ENCODE assay signal across 24 cellular contexts in genomic region chr3:155230382-155230781, GRCh38.
DNase-seq lines count a peak whose midpoint lies in the region; FAIRE-seq lines count a peak whose summit lies in the region.
"Had no signal": no experiment of that assay in that cellular context is flagged by ENCODE, and none has a peak within 500 bp of the region (broad histone marks: within the 10 kb centered on the region; RNA-seq: fewer than 3 reads in every experiment).

No MANE protein-coding gene starts in this region.

- H3K79me1 ChIP-seq in neuronal stem cell (ENCODE audit: low read depth, low read length) = no peaks in the 10 kb centered on the region

- no peak overlapping the region for H4K91ac ChIP-seq in neuronal stem cell (ENCODE audit: low read depth, low read length, poor library complexity)

- H4K8ac ChIP-seq in neuronal stem cell (ENCODE audit: low read depth, low read length) = no peak overlapping the region

- H3K4me1 ChIP-seq in BLaER1 (peaks cover 72% of the 10 kb centered on the region), neuronal stem cell (ENCODE audit: control insufficient read depth in 2 of 2, insufficient read depth in 1 of 2, low read depth in 1 of 2, low read length in 2 of 2) (no peaks in the 10 kb centered on the region)

- DNase-seq in M059J (ENCODE audit: low read depth) (peak; percentile 8), epidermal melanocyte (ENCODE audit: insufficient read length, low spot score) (peak; percentile 22), renal cortical epithelial cell (ENCODE audit: low read depth) (peak; percentile 74), RCC 7860 (ENCODE audit: low spot score) (no peak), neuronal stem cell (ENCODE audit: low spot score) (no peak)
- DNase-seq in activated T-cell treated with anti-CD3 and anti-CD28 coated beads, Interleukin-2, amount 50 U/mL, for 48 hours = no peak
- DNase-seq: activated CD4-positive, alpha-beta T cell treated with anti-CD3 and anti-CD28 coated beads, Interleukin-2, amount 50 U/mL, for 1 hour; activated CD8-positive, alpha-beta memory T cell treated with anti-CD3 and anti-CD28 coated beads, Interleukin-2, amount 50 U/mL, for 4 hours; activated naive CD8-positive, alpha-beta T cell treated with anti-CD3 and anti-CD28 coated beads, Interleukin-2, amount 10 ng/mL, durations not matched to agents 7 days and 5 days; AML-193; dorsolateral prefrontal cortex; EL; erythroblast; heart left ventricle; left ventricle myocardium inferior; MM.1S; NCI-H1436; NCI-H82; nephron progenitor cell; sigmoid colon had no signal

- H3K27me3 ChIP-seq in BLaER1 = no peaks in the 10 kb centered on the region
- no peaks in the 10 kb centered on the region for H3K27me3 ChIP-seq in neuronal stem cell (ENCODE audit: control insufficient read depth in 3 of 3, insufficient read depth in 3 of 3, low read depth in 1 of 3, low read length in 3 of 3)
- H3K27me3 ChIP-seq: heart left ventricle, sigmoid colon, SJSA1 had no signal

- peaks cover 18% of the 10 kb centered on the region for H3K9me3 ChIP-seq in BLaER1
- no peaks in the 10 kb centered on the region for H3K9me3 ChIP-seq in neuronal stem cell (replicated peaks in 1 of 2; ENCODE audit: control insufficient read depth in 2 of 2, insufficient read depth in 1 of 2, low read depth in 1 of 2, low read length in 2 of 2)
- H3K9me3 ChIP-seq: left ventricle myocardium inferior, sigmoid colon, SJSA1, thoracic aorta had no signal

- no peak overlapping the region for H2BK120ac ChIP-seq in neuronal stem cell (ENCODE audit: low read depth, low read length)

- H3K4me2 ChIP-seq in BLaER1 = peak overlapping the region; percentile 48
- H3K4me2 ChIP-seq in neuronal stem cell (ENCODE audit: insufficient read depth, low read length, poor library complexity, severe bottlenecking) = no peak overlapping the region

- no peak overlapping the region for H2BK5ac ChIP-seq in neuronal stem cell (ENCODE audit: low read length)

- H3K9ac ChIP-seq in BLaER1 (no peak overlapping the region), neuronal stem cell (ENCODE audit: low read depth, low read length, poor library complexity) (no peak overlapping the region)

- no peak overlapping the region for H3K23ac ChIP-seq in neuronal stem cell (ENCODE audit: low read depth, low read length, poor library complexity)

- H4K20me1 ChIP-seq in BLaER1 = no peaks in the 10 kb centered on the region

- no peak overlapping the region for H3K18ac ChIP-seq in neuronal stem cell (ENCODE audit: low read length)

- H2BK12ac ChIP-seq in neuronal stem cell (ENCODE audit: low read length) = no peak overlapping the region

- no peak overlapping the region for H2AK5ac ChIP-seq in neuronal stem cell (ENCODE audit: low read depth, low read length)

- no peak for FAIRE-seq in RCC 7860 (lab: Jason Lieb, UNC)

- no peak overlapping the region for H3K4ac ChIP-seq in neuronal stem cell (ENCODE audit: low read length)

- no peak overlapping the region for H3K14ac ChIP-seq in neuronal stem cell (ENCODE audit: low read length)

- H3K36me3 ChIP-seq in BLaER1 (no peaks in the 10 kb centered on the region), neuronal stem cell (replicated peaks in 1 of 2; ENCODE audit: control insufficient read depth in 2 of 2, insufficient read depth in 2 of 2, low read length in 2 of 2) (no peaks in the 10 kb centered on the region)
- H3K36me3 ChIP-seq: heart left ventricle, left ventricle myocardium inferior, sigmoid colon, SJSA1, thoracic aorta had no signal

- H3K27ac ChIP-seq in BLaER1 = peak overlapping the region; percentile 14; the same call in 1 of the 2 replicates
- H3K27ac ChIP-seq in neuronal stem cell (replicated peaks; ENCODE audit: low read length) = no peak overlapping the region
- H3K27ac ChIP-seq: dorsolateral prefrontal cortex, heart left ventricle, HL-60, left ventricle myocardium inferior, sigmoid colon, SJSA1, thoracic aorta had no signal

- H2BK15ac ChIP-seq in neuronal stem cell (ENCODE audit: low read length) = no peak overlapping the region

- H2AFZ ChIP-seq in neuronal stem cell (ENCODE audit: low read length) = no peak overlapping the region

- no peak overlapping the region for H3K4me3 ChIP-seq in BLaER1
- H3K4me3 ChIP-seq in neuronal stem cell (ENCODE audit: low read length in 2 of 2) = no peak overlapping the region
- H3K4me3 ChIP-seq: dorsolateral prefrontal cortex, heart left ventricle, left ventricle myocardium inferior, sigmoid colon, SJSA1, thoracic aorta had no signal

Comparison
In these comparisons a context has a peak if more than half of its experiments do, and no peak if none do; other contexts are left out.
1. DNase-seq: peak in M059J (single experiment), epidermal melanocyte (single experiment) and renal cortical epithelial cell (single experiment); none in RCC 7860 (single experiment), neuronal stem cell (single experiment) and activated T-cell treated with anti-CD3 and anti-CD28 coated beads, Interleukin-2, amount 50 U/mL, for 48 hours (0 of 2).